ENCODE assay signal across 8 cellular contexts in the genomic region with DNA sequence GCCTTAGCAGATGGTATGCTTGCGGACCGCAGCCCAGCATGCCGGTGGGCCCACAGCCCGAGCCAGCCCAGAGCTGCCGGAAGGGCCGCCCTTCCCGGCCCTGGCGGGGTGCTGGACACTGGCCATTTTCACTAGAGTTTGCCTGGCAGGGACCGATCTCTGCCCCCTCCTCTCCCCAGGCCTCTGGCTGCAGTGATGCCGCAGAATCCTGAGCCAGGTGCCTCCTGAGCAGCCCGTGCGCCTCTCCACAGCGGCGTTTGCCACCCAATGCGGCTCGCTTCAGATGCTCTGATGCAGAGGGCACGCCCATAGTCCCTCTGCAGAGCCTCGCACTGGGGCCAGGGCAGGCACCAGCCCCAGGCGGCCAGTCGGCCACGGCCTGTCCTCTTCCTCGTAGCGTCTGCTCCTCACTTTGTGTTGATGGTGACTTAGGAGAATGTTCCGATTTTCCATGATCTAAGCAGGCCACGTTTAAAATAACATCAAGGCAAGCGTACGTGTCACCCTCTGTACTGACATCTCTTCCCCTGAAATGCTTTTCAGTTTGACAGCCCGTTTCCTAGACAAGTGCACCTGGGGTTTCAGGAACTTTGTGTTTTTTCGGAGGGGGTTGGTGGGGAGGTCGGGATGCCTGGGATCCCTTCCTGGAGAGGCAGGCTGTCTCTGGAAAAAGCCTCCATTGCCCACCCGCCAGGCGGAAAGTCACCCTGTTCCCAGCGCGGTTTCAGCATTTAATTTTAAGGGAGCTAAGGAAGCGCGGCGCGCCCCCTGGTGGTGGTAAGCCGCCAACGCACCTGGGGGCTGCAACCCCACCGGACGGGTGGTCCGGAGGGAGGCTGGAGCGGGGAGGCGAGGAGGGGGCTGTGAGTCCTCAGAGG. TPM values are rescaled to one million over a fixed set of nuclear protein-coding genes. Genes with fewer than 3 reads are reported as not detected.
A peak's percentile ranks its signal among the peaks of the same experiment; 100 is the strongest.
DNase-seq lines count a peak whose midpoint lies in the region; ATAC-seq lines count a peak whose summit lies in the region.

No MANE protein-coding gene starts in this region.

- DNase-seq in SIG-M5 treated with dmso at 0.1 percent for 504 hours (lab: John Stamatoyannopoulos, UW; ENCODE audit: unreplicated experiment) = peak; percentile 21
- no peak for DNase-seq in SIG-M5 (lab: John Stamatoyannopoulos, UW)
- peak; percentile 65 for DNase-seq in NCI-H345 (lab: John Stamatoyannopoulos, UW)
- peak; percentile 92 for DNase-seq in activated CD8-positive, alpha-beta memory T cell treated with anti-CD3 and anti-CD28 coated beads for 24 hours
- DNase-seq in effector CD4-positive, alpha-beta T cell = peak; percentile 57
- peak; percentile 70 for DNase-seq in mucosa of gallbladder (ENCODE audit: low spot score)
- peak; percentile 57 for DNase-seq in stimulated activated CD8-positive, alpha-beta memory T cell treated with anti-CD3 and anti-CD28 coated beads, Interleukin-4, amount 100 ng/mL, for 24 hours (ENCODE audit: low read depth)

- no peak for ATAC-seq in HG02938 (IDR thresholded peaks at IDR 0.05; ENCODE audit: unreplicated experiment)

RNA-seq across cellular contexts. Expression of gene HMCN2, which starts 29.8 kb away (rescaled TPM):
- total RNA-seq in mucosa of gallbladder = 1.8 TPM
